Comparison of ENCODE assay signal across 18 cellular contexts in genomic region chr2:236730393-236730792, GRCh38.
DNase-seq lines count a peak whose midpoint lies in the region; ATAC-seq, FAIRE-seq and TF ChIP-seq lines count a peak whose summit lies in the region.
"Had no signal": no experiment of that assay in that cellular context is flagged by ENCODE, and none has a peak within 500 bp of the region (broad histone marks: within the 10 kb centered on the region; RNA-seq: fewer than 3 reads in every experiment).

No MANE protein-coding gene starts in this region.

- H3K4me1 ChIP-seq in liver (ENCODE audit: control insufficient read depth in 4 of 4, insufficient read depth in 4 of 4, low read length in 3 of 4) (peaks cover 16 to 56% (median 34%) of the 10 kb centered on the region in 4 donors), HepG2 (ENCODE audit: insufficient read depth, low read length) (peaks cover 12% of the 10 kb centered on the region), psoas muscle (peaks cover 28% of the 10 kb centered on the region), spleen (no peaks in the 10 kb centered on the region)

- TF ChIP-seq CTCF in liver (IDR thresholded peaks at IDR 0.05; ENCODE audit: low read depth, low read length, missing input control) (no peak), HepG2 (CRISPR knock-in tag; IDR thresholded peaks at IDR 0.05) (no peak), psoas muscle (IDR thresholded peaks at IDR 0.05) (no peak), spleen (IDR thresholded peaks at IDR 0.05 in 8 of 11, conservative IDR thresholded peaks at IDR 0.05 in 3 of 11) (no peak)

- no peak overlapping the region for H2AFZ ChIP-seq in HepG2 (ENCODE audit: low read length)

- FAIRE-seq in HepG2 (lab: Jason Lieb, UNC), result no peak
- FAIRE-seq: A549, H54 had no signal

- H3K27me3 ChIP-seq in liver (ENCODE audit: control insufficient read depth in 4 of 4, insufficient read depth in 4 of 4, low read length in 3 of 4) (no peaks in the 10 kb centered on the region), HepG2 (ENCODE audit: control insufficient read depth in 1 of 2, insufficient read depth in 2 of 2, low read length in 2 of 2) (no peaks in the 10 kb centered on the region; a peak in 1 of 5 replicates), psoas muscle (ENCODE audit: insufficient read depth in 3 of 3, low read length in 2 of 3) (no peaks in the 10 kb centered on the region), spleen (replicated peaks in 1 of 7) (peaks cover 0 to 10% (median 0%) of the 10 kb centered on the region in 7 donors)

- 37% methylated on average over 10 of the region's 10 CpGs for WGBS in liver
- 44% methylated on average over 9 of the region's 10 CpGs for WGBS in HepG2 (ENCODE audit: low lambda C conversion rate)
- WGBS in psoas muscle, 3 donors, result 29 to 48% (median 37%) methylated on average over 10 of the region's 10 CpGs
- 84 to 91% (median 87%) methylated on average over 10 of the region's 10 CpGs for WGBS in spleen, 5 donors

- no peaks in the 10 kb centered on the region for H4K20me1 ChIP-seq in HepG2 (ENCODE audit: insufficient read depth, low read length)

- no peak for TF ChIP-seq EP300 in HepG2 (IDR thresholded peaks at IDR 0.05; ENCODE audit: low read depth in 2 of 2, low read length in 2 of 2)
- TF ChIP-seq EP300 in HepG2 (CRISPR knock-in tag; IDR thresholded peaks at IDR 0.05; ENCODE audit: borderline replicate concordance), result no peak

- in situ Hi-C loops in HepG2 (cut with HindIII; ENCODE audit: extremely low pct_ligation_motif_present, low pct_unique_long_range_greater_than_20kb), result no loop called here

- H3K27ac ChIP-seq in liver (ENCODE audit: low read depth in 1 of 2, low read length in 2 of 2) (peak overlapping the region; percentile 81 to 89), HepG2 (ENCODE audit: extremely low read length, insufficient read depth, low read length) (no peak overlapping the region), psoas muscle (peak overlapping the region; percentile 88), spleen (no peak overlapping the region)

- H3K9me3 ChIP-seq in liver (ENCODE audit: control insufficient read depth in 4 of 4, low read length in 3 of 4), result no peaks in the 10 kb centered on the region
- H3K9me3 ChIP-seq in HepG2 (ENCODE audit: low read length), result no peaks in the 10 kb centered on the region
- H3K9me3 ChIP-seq in psoas muscle, result no peaks in the 10 kb centered on the region
- no peaks in the 10 kb centered on the region for H3K9me3 ChIP-seq in spleen
- H3K9me3 ChIP-seq: A549 had no signal

- TF ChIP-seq POLR2A in HepG2 (IDR thresholded peaks at IDR 0.05; ENCODE audit: insufficient read depth in 1 of 2, low read depth in 2 of 2, low read length in 2 of 2) (no peak), spleen (IDR thresholded peaks at IDR 0.05) (no peak)

- H3K4me2 ChIP-seq in HepG2 (ENCODE audit: low read depth, low read length), result no peak overlapping the region
- H3K4me2 ChIP-seq: A549 had no signal

- H3K4me3 ChIP-seq in liver (ENCODE audit: low read depth in 1 of 3, low read length in 3 of 3) (no peak overlapping the region), HepG2 (replicated peaks in 1 of 3; ENCODE audit: insufficient read depth in 1 of 3, low read depth in 2 of 3, low read length in 3 of 3) (no peak overlapping the region), psoas muscle (no peak overlapping the region), spleen (no peak overlapping the region)
- H3K4me3 ChIP-seq: A549 had no signal

- intact Hi-C loops in HepG2 (cut with micrococcal nuclease; ENCODE audit: unreplicated experiment), result no loop called here
- intact Hi-C loops in psoas muscle (cut with DNase I), result loop anchor here in 1 of 2 donors (5.0 kb wide), 2 partner anchors 92 to 158 kb away; no protein-coding TSS in a partner anchor
- intact Hi-C loops in spleen (cut with DNase I; ENCODE audit: low total_unique reads), result no loop called here

- TF ChIP-seq RAD21 in liver (IDR thresholded peaks at IDR 0.05), result peak; percentile 50 to 51
- no peak for TF ChIP-seq RAD21 in HepG2 (CRISPR knock-in tag; IDR thresholded peaks at IDR 0.05)

- no peaks in the 10 kb centered on the region for H3K79me2 ChIP-seq in HepG2 (ENCODE audit: insufficient read depth, low read length)

- no peaks in the 10 kb centered on the region for H3K36me3 ChIP-seq in liver (ENCODE audit: control insufficient read depth in 4 of 4, insufficient read depth in 3 of 4, low read depth in 1 of 4, low read length in 3 of 4)
- H3K36me3 ChIP-seq in HepG2 (replicated peaks in 1 of 2; ENCODE audit: control insufficient read depth in 1 of 2, insufficient read depth in 2 of 2, low read length in 2 of 2), result no peaks in the 10 kb centered on the region
- no peaks in the 10 kb centered on the region for H3K36me3 ChIP-seq in psoas muscle (ENCODE audit: insufficient read depth in 1 of 2, low read depth in 1 of 2)
- no peaks in the 10 kb centered on the region for H3K36me3 ChIP-seq in spleen

- POLR2A ChIA-PET in HepG2 (lab: Yijun Ruan, JAX), result no interaction called here

- DNase-seq in HepG2 (ENCODE audit: low spot score), result no peak
- peak; percentile 88 for DNase-seq in left lobe of liver (ENCODE audit: low spot score)
- DNase-seq in psoas muscle, result peak; percentile 31 to 82
- DNase-seq in spleen, result no peak
- no peak for DNase-seq in T-helper 9 cell
- DNase-seq: EL, Karpas-422, MV-4-11, NCI-H1105 treated with DMSO at 0.1 percent for 48 hours, NCI-H2029 treated with DMSO at 0.1 percent for 48 hours, NCI-H2171, NCI-H524 treated with DMSO at 0.1 percent for 48 hours, NCI-H82 had no signal

- ATAC-seq in HepG2 (no peak), left lobe of liver (peak; percentile 81), psoas muscle (peak; percentile 66 to 79 (median 76)), HG03139 (IDR thresholded peaks at IDR 0.05; ENCODE audit: unreplicated experiment) (no peak)
- ATAC-seq: A549, Panc1 had no signal

- BruUV-seq in HepG2 (replicated peaks; lab: Mats Ljungman, UMichigan), result no TSS peak

- CTCF ChIA-PET in HepG2 (lab: Yijun Ruan, JAX; ENCODE audit: low intra/inter-chr PET ratio, low total read pairs), result no interaction called here

- H3K9ac ChIP-seq in liver (ENCODE audit: low read depth in 1 of 2, low read length in 2 of 2), result peak overlapping the region in 1 of 2 donors; percentile 71
- H3K9ac ChIP-seq in HepG2 (ENCODE audit: insufficient read depth, low read depth, low read length), result no peak overlapping the region

TF ChIP-seq in liver, 16 proteins besides CTCF, POLR2A, EP300 and RAD21:
- TF ChIP-seq ATF3 (IDR thresholded peaks at IDR 0.05), result no peak
- TF ChIP-seq YY1 (IDR thresholded peaks at IDR 0.05), result peak; percentile 53
- TF ChIP-seq HNF4G (IDR thresholded peaks at IDR 0.05), result no peak
- no peak for TF ChIP-seq MAX (IDR thresholded peaks at IDR 0.05)
- TF ChIP-seq EGR1 (IDR thresholded peaks at IDR 0.05; ENCODE audit: low read depth in 2 of 2), result no peak
- peak in 1 of 2 donors; percentile 21 for TF ChIP-seq JUND (IDR thresholded peaks at IDR 0.05)
- peak; percentile 57 to 71 for TF ChIP-seq HNF4A (conservative IDR thresholded peaks at IDR 0.05)
- peak; percentile 96 to 98 for TF ChIP-seq RXRA (IDR thresholded peaks at IDR 0.05)
- TF ChIP-seq SP1 (IDR thresholded peaks at IDR 0.05), result peak; percentile 38

TF ChIP-seq in HepG2, 621 proteins besides CTCF, POLR2A, EP300 and RAD21:
- TF ChIP-seq SP140L (CRISPR knock-in tag; IDR thresholded peaks at IDR 0.05; ENCODE audit: borderline replicate concordance) (no peak), MBD4 (IDR thresholded peaks at IDR 0.05; ENCODE audit: borderline replicate concordance, low read length) (no peak)

Comparison
In these comparisons a context has a peak if more than half of its experiments do, and no peak if none do; other contexts are left out.
1. H3K27ac ChIP-seq: peak in liver (2 of 2) and psoas muscle (single experiment); none in HepG2 (single experiment) and spleen (0 of 8).
2. ATAC-seq: peak in left lobe of liver (single experiment) and psoas muscle (4 of 4); none in HepG2 (single experiment) and HG03139 (single experiment).
3. DNase-seq: peak in left lobe of liver (single experiment) and psoas muscle (2 of 2); none in HepG2 (single experiment), spleen (single experiment) and T-helper 9 cell (single experiment).